18 cellular contexts compared by ENCODE assay signal in genomic region chr7:20225384-20225783, GRCh38. TPM values are rescaled to one million over a fixed set of nuclear protein-coding genes. Genes with fewer than 3 reads are reported as not detected.
DNase-seq lines count a peak whose midpoint lies in the region; ATAC-seq, FAIRE-seq and TF ChIP-seq lines count a peak whose summit lies in the region.
"Had no signal": no experiment of that assay in that cellular context is flagged by ENCODE, and none has a peak within 500 bp of the region (broad histone marks: within the 10 kb centered on the region; RNA-seq: fewer than 3 reads in every experiment).

No MANE protein-coding gene starts in this region.

- peak; percentile 9 for FAIRE-seq in GM18507 (lab: Jason Lieb, UNC)
- FAIRE-seq: D721Med, G401.6, GM12891 had no signal

- intact Hi-C loops in left colon (cut with DNase I, micrococcal nuclease), result no loop called here
- intact Hi-C loops in cardiac septum (cut with DNase I), result no loop called here

- H3K9me2 ChIP-seq in GM23248 (ENCODE audit: insufficient read depth), result peaks cover 4% of the 10 kb centered on the region; the same call in 1 of the 2 replicates

- H3K36me3 ChIP-seq in BLaER1 treated with 17β-estradiol and CSF1 and Interleukin-3, amounts not matched to agents 10 nM and 100 nM, result no peaks in the 10 kb centered on the region
- no peaks in the 10 kb centered on the region for H3K36me3 ChIP-seq in KMS-11 (ENCODE audit: insufficient read depth)
- H3K36me3 ChIP-seq in GM23248 (ENCODE audit: low read depth), result no peaks in the 10 kb centered on the region
- H3K36me3 ChIP-seq: BLaER1 had no signal

- 90 to 91% methylated on average over 2 of the region's 2 CpGs for WGBS in GM23248 (ENCODE audit: low coverage in 1 of 2, low lambda C conversion rate in 2 of 2, missing lambda C conversion rate in 2 of 2), 2 experiments

- TF ChIP-seq CTCF in KMS-11 (conservative IDR thresholded peaks at IDR 0.05; ENCODE audit: low read depth, low read length), result no peak

- no peak overlapping the region; a peak in 1 of 22 replicates for H3K27ac ChIP-seq in BLaER1 treated with 17β-estradiol and CSF1 and Interleukin-3, amounts not matched to agents 10 nM and 100 nM
- no peak overlapping the region for H3K27ac ChIP-seq in KMS-11
- H3K27ac ChIP-seq in GM23248, result no peak overlapping the region
- H3K27ac ChIP-seq: BLaER1 had no signal

- no peak overlapping the region for H3K9ac ChIP-seq in BLaER1 treated with 17β-estradiol and CSF1 and Interleukin-3, amounts not matched to agents 10 nM and 100 nM
- H3K9ac ChIP-seq in KMS-11 (no peak overlapping the region), GM23248 (no peak overlapping the region)
- H3K9ac ChIP-seq: BLaER1 had no signal

- H3K9me3 ChIP-seq in BLaER1 treated with 17β-estradiol and CSF1 and Interleukin-3, amounts not matched to agents 10 nM and 100 nM (replicated peaks in 1 of 11), result no peaks in the 10 kb centered on the region
- no peaks in the 10 kb centered on the region for H3K9me3 ChIP-seq in GM23248 (ENCODE audit: low read depth)
- H3K9me3 ChIP-seq: BLaER1 had no signal

- no peaks in the 10 kb centered on the region for H3K27me3 ChIP-seq in BLaER1 treated with 17β-estradiol and CSF1 and Interleukin-3, amounts not matched to agents 10 nM and 100 nM
- H3K27me3 ChIP-seq in KMS-11 (ENCODE audit: insufficient read depth, low read depth) (no peaks in the 10 kb centered on the region), GM23248 (replicated peaks; ENCODE audit: insufficient read depth) (no peaks in the 10 kb centered on the region)
- H3K27me3 ChIP-seq: BLaER1 had no signal

- H3F3A ChIP-seq in GM23248 (ENCODE audit: insufficient read depth), result peaks cover 29% of the 10 kb centered on the region

- no peak overlapping the region for H2AFZ ChIP-seq in KMS-11 (ENCODE audit: low read depth)
- H2AFZ ChIP-seq in GM23248, result no peak overlapping the region

- H4K20me1 ChIP-seq in BLaER1 treated with 17β-estradiol and CSF1 and Interleukin-3, amounts not matched to agents 10 nM and 100 nM, result no peaks in the 10 kb centered on the region
- H4K20me1 ChIP-seq in KMS-11 (ENCODE audit: insufficient read depth) (no peaks in the 10 kb centered on the region), GM23248 (ENCODE audit: insufficient read depth) (no peaks in the 10 kb centered on the region)
- H4K20me1 ChIP-seq: BLaER1 had no signal

- in situ Hi-C loops in GM23248 (cut with MboI), result no loop called here

- peak; percentile 87 for ATAC-seq in left colon

- H3K4me3 ChIP-seq in BLaER1 treated with 17β-estradiol and CSF1 and Interleukin-3, amounts not matched to agents 10 nM and 100 nM, result no peak overlapping the region
- H3K4me3 ChIP-seq in KMS-11 (IDR thresholded peaks at IDR 0.05; ENCODE audit: insufficient read depth, low read depth, low read length), result no peak overlapping the region
- H3K4me3 ChIP-seq in GM23248, result no peak overlapping the region
- H3K4me3 ChIP-seq: BLaER1 had no signal

- no peaks in the 10 kb centered on the region for H3K79me2 ChIP-seq in KMS-11 (ENCODE audit: insufficient read depth, low read depth)
- no peaks in the 10 kb centered on the region for H3K79me2 ChIP-seq in GM23248 (ENCODE audit: insufficient read depth)

- H3K4me2 ChIP-seq in BLaER1 treated with 17β-estradiol and CSF1 and Interleukin-3, amounts not matched to agents 10 nM and 100 nM, result peak overlapping the region in 6 of 11 experiments; percentile 4 to 55 (median 33); a peak in 6 of 22 replicates
- peak overlapping the region; percentile 69; the same call in 1 of the 2 replicates for H3K4me2 ChIP-seq in KMS-11
- no peak overlapping the region for H3K4me2 ChIP-seq in GM23248 (ENCODE audit: unreplicated experiment)
- H3K4me2 ChIP-seq: BLaER1 had no signal

- peaks cover 9 to 84% (median 32%) of the 10 kb centered on the region in 10 experiments for H3K4me1 ChIP-seq in BLaER1 treated with 17β-estradiol and CSF1 and Interleukin-3, amounts not matched to agents 10 nM and 100 nM
- peaks cover 69% of the 10 kb centered on the region for H3K4me1 ChIP-seq in KMS-11 (ENCODE audit: low read depth, poor library complexity, severe bottlenecking)
- peaks cover 61% of the 10 kb centered on the region for H3K4me1 ChIP-seq in GM23248 (ENCODE audit: insufficient read depth)

- DNase-seq in GM18507 (ENCODE audit: extremely low spot score, insufficient read length, low read depth), result no peak
- DNase-seq in left colon, result no peak
- DNase-seq in cardiac septum (ENCODE audit: low spot score), result no peak
- no peak for DNase-seq in NCI-H526 treated with DMSO at 0.1 percent for 48 hours (lab: John Stamatoyannopoulos, UW)
- no peak for DNase-seq in dermis blood vessel endothelial cell
- DNase-seq in GM23248, result no peak
- DNase-seq: 8988T; CD8-positive, alpha-beta memory T cell; COR-L47; HCEC 1CT; Karpas-422 had no signal

RNA-seq across cellular contexts. Expression of gene MACC1, which starts 8.2 kb away (rescaled TPM):
- 1 to 10 TPM; 8.9 to 9.7 TPM for total RNA-seq in left colon
- 0.13 TPM for total RNA-seq in cardiac septum
- under 0.01 and 0.17 TPM in 2 replicates for total RNA-seq in dermis blood vessel endothelial cell
- 0.11 and 0.13 TPM in 2 replicates for total RNA-seq in GM23248 (2014; rRNA removed; shearing (Covaris generic))
- 0.03 and 0.05 TPM in 2 replicates for polyA plus RNA-seq in GM23248 (2016; fragmentation: Nextera tagmentation; extraction: Ambion mirVana)
- total RNA-seq: A673 had no signal
